14 cellular contexts compared by ENCODE assay signal in the genomic region with DNA sequence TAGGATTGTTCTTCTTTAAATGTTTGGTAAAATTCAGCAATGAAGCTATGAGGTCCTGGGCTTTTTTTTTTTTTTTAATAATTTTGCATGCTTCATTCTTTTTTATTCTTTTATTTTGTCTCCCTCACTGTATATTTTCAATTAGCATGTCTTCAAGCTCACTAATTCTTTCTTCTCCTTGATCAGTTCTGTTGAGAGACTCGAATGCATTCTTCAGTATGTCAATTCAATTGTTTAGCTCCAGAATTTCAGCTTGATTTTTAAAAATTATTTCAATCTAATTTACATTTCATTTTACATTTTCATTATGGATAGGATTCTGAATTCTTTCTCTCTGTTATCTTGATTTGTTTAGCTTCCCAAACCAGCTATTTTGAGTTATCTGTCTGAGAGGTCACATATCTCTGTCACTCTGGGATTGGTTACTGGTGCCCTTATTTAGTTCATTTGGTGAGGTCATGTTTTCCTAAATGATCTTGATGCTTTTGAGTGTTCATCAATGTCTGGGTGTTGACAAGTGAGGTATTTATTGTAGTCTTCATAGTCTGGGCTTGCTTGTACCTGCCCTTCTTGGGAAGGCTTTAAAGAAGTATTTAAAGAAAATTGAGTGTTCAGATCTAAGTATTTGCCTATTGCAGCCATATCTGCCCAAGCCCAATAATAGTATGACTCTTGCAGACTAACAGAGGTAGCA. TPM values are rescaled to one million over a fixed set of nuclear protein-coding genes. Genes with fewer than 3 reads are reported as not detected.
A peak's percentile ranks its signal among the peaks of the same experiment; 100 is the strongest.
DNase-seq lines count a peak whose midpoint lies in the region; ATAC-seq, FAIRE-seq and TF ChIP-seq lines count a peak whose summit lies in the region.
"Had no signal": no experiment of that assay in that cellular context is flagged by ENCODE, and none has a peak within 500 bp of the region (broad histone marks: within the 10 kb centered on the region; RNA-seq: fewer than 3 reads in every experiment).

No MANE protein-coding gene starts in this region.

- ATAC-seq in GM21360 (IDR thresholded peaks at IDR 0.05; ENCODE audit: unreplicated experiment): peak; percentile 4
- ATAC-seq in HG02571 (IDR thresholded peaks at IDR 0.05; ENCODE audit: unreplicated experiment): no peak
- no peak for ATAC-seq in activated CD4-positive, alpha-beta T cell treated with anti-CD3 and anti-CD28 coated beads for 36 hours
- ATAC-seq in HG02970 (IDR thresholded peaks at IDR 0.05; ENCODE audit: low FRiP score, unreplicated experiment): no peak
- ATAC-seq in GM18907 (IDR thresholded peaks at IDR 0.05; ENCODE audit: unreplicated experiment): no peak

- TF ChIP-seq CTCF in adrenal gland (IDR thresholded peaks at IDR 0.05): no peak

- no peaks in the 10 kb centered on the region for H3K27me3 ChIP-seq in adrenal gland
- H3K27me3 ChIP-seq in rectal smooth muscle tissue (ENCODE audit: control insufficient read depth, insufficient read depth, low read length): no peaks in the 10 kb centered on the region

- no peaks in the 10 kb centered on the region for H3K36me3 Mint-ChIP-seq in activated CD4-positive, alpha-beta T cell treated with anti-CD3 and anti-CD28 coated beads for 36 hours (ENCODE audit: low read depth)

- no peak overlapping the region for H3K4me3 Mint-ChIP-seq in activated CD4-positive, alpha-beta T cell treated with anti-CD3 and anti-CD28 coated beads for 36 hours
- H3K4me3 Mint-ChIP-seq: activated T-helper 1 cell treated with anti-CD3 and anti-CD28 coated beads, Interleukin-12 subunit alpha, Interleukin-12 subunit beta, Interleukin-2, Interleukin-4 antibody, amounts not matched to agents 30 ng/mL and 10 ng/mL and 1 ng/mL, durations not matched to agents 14 hours and 24 hours and 36 hours; IgD-negative memory B cell had no signal

- H3K36me3 ChIP-seq in adrenal gland (replicated peaks in 1 of 2) (no peaks in the 10 kb centered on the region), rectal smooth muscle tissue (ENCODE audit: control insufficient read depth, insufficient read depth, low read length) (no peaks in the 10 kb centered on the region)

- no peak overlapping the region for H3K9ac ChIP-seq in rectal smooth muscle tissue (ENCODE audit: low read length)

- H3K27ac Mint-ChIP-seq in activated CD4-positive, alpha-beta T cell treated with anti-CD3 and anti-CD28 coated beads for 36 hours: no peak overlapping the region
- H3K27ac Mint-ChIP-seq: activated T-helper 1 cell treated with anti-CD3 and anti-CD28 coated beads, Interleukin-12 subunit alpha, Interleukin-12 subunit beta, Interleukin-2, Interleukin-4 antibody, amounts not matched to agents 30 ng/mL and 10 ng/mL and 1 ng/mL, durations not matched to agents 14 hours and 24 hours and 36 hours; IgD-negative memory B cell had no signal

- intact Hi-C loops in adrenal gland (cut with DNase I): no loop called here
- intact Hi-C loops in activated CD4-positive, alpha-beta T cell treated with anti-CD3 and anti-CD28 coated beads for 36 hours (cut with DNase I, micrococcal nuclease): no loop called here

- no peak for DNase-seq in adrenal gland
- no peak for DNase-seq in activated CD4-positive, alpha-beta T cell treated with anti-CD3 and anti-CD28 coated beads for 36 hours
- DNase-seq: DMS79 treated with DMSO at 0.1 percent for 48 hours, NCI-H1436 treated with DMSO at 0.1 percent for 48 hours, NCI-H524 had no signal

- H3K9me3 Mint-ChIP-seq in activated CD4-positive, alpha-beta T cell treated with anti-CD3 and anti-CD28 coated beads for 36 hours (ENCODE audit: low read depth): peaks cover 9% of the 10 kb centered on the region
- H3K9me3 Mint-ChIP-seq: activated T-helper 1 cell treated with anti-CD3 and anti-CD28 coated beads, Interleukin-12 subunit alpha, Interleukin-12 subunit beta, Interleukin-2, Interleukin-4 antibody, amounts not matched to agents 30 ng/mL and 10 ng/mL and 1 ng/mL, durations not matched to agents 14 hours and 24 hours and 36 hours had no signal

- CTCF ChIA-PET in activated CD4-positive, alpha-beta T cell treated with anti-CD3 and anti-CD28 coated beads for 36 hours (lab: Charles Lee): no interaction called here

- H3K4me1 ChIP-seq in adrenal gland (replicated peaks in 1 of 2) (peaks cover 0 to 10% of the 10 kb centered on the region in 2 donors), rectal smooth muscle tissue (ENCODE audit: control insufficient read depth, insufficient read depth, low read length) (peaks cover 28% of the 10 kb centered on the region)

- peak; percentile 86 for FAIRE-seq in islet of Langerhans (lab: Jason Lieb, UNC)
- FAIRE-seq: urothelium cell line had no signal

- H3K9me3 ChIP-seq in adrenal gland (replicated peaks in 1 of 3): peaks cover 0 to 4% (median 0%) of the 10 kb centered on the region in 3 donors

- TF ChIP-seq POLR2A in adrenal gland (IDR thresholded peaks at IDR 0.05): no peak

- POLR2A ChIA-PET in activated CD4-positive, alpha-beta T cell treated with anti-CD3 and anti-CD28 coated beads for 36 hours (lab: Charles Lee): no interaction called here

- H3K27me3 Mint-ChIP-seq in activated CD4-positive, alpha-beta T cell treated with anti-CD3 and anti-CD28 coated beads for 36 hours: no peaks in the 10 kb centered on the region
- H3K27me3 Mint-ChIP-seq: IgD-negative memory B cell had no signal

- 85 to 92% (median 91%) methylated on average over 1 of the region's 1 CpG for WGBS in adrenal gland, 4 donors

- H3K4me3 ChIP-seq in adrenal gland: no peak overlapping the region
- H3K4me3 ChIP-seq in rectal smooth muscle tissue (ENCODE audit: low read length): no peak overlapping the region

- no peaks in the 10 kb centered on the region for H3K4me1 Mint-ChIP-seq in activated CD4-positive, alpha-beta T cell treated with anti-CD3 and anti-CD28 coated beads for 36 hours
- H3K4me1 Mint-ChIP-seq: IgD-negative memory B cell had no signal

- H3K27ac ChIP-seq in adrenal gland: peak overlapping the region in 3 of 5 donors; percentile 7 to 83 (median 74)
- H3K27ac ChIP-seq in rectal smooth muscle tissue (ENCODE audit: low read depth, low read length): peak overlapping the region; percentile 94

RNA-seq across cellular contexts. Expression of a gene that starts 9.1 kb away (rescaled TPM):
- total RNA-seq in adrenal gland: 10 to 100 TPM in 5 of 8 donors, 1 to 10 TPM in 3; 5.3 to 29.0 (median 10.2) TPM
- polyA plus RNA-seq in adrenal gland: 10 to 100 TPM in 2 of 3 donors, 1 to 10 TPM in 1; 8.0 to 20.3 (median 11.5) TPM
- total RNA-seq in activated CD4-positive, alpha-beta T cell treated with anti-CD3 and anti-CD28 coated beads for 36 hours: not detected
- total RNA-seq: activated T-helper 1 cell treated with anti-CD3 and anti-CD28 coated beads, Interleukin-12 subunit alpha, Interleukin-12 subunit beta, Interleukin-2, Interleukin-4 antibody, amounts not matched to agents 30 ng/mL and 10 ng/mL and 1 ng/mL, durations not matched to agents 14 hours and 24 hours and 36 hours had no signal
- polyA plus RNA-seq: IgD-negative memory B cell had no signal

Comparison
In these comparisons a context has a peak if more than half of its experiments do, and no peak if none do; other contexts are left out.
1. RNA of a gene that starts 9.1 kb away (total RNA-seq): 5.3 to 29.0 TPM in adrenal gland; not detected in activated CD4-positive, alpha-beta T cell treated with anti-CD3 and anti-CD28 coated beads for 36 hours; every median in the first group is over 4 times any median in the second.